Comparison of ENCODE assay signal across 8 cellular contexts in genomic region chr19:41928221-41928683, GRCh38. TPM values are rescaled to one million over a fixed set of nuclear protein-coding genes. Genes with fewer than 3 reads are reported as not detected.
DNase-seq lines count a peak whose midpoint lies in the region; ATAC-seq and TF ChIP-seq lines count a peak whose summit lies in the region.

Gene ERFL, minus strand, starts transcription at chr19:41928449. Its CDS starts 15,530 bp downstream, at chr19:41912919.

- H4K20me1 ChIP-seq in DND-41 (ENCODE audit: insufficient read depth, low read length) = peaks cover 9% of the 10 kb centered on the region; the same call in 1 of the 2 replicates

- peaks cover 32% of the 10 kb centered on the region for H3K4me1 ChIP-seq in DND-41 (ENCODE audit: insufficient read depth, low read length)
- peaks cover 7% of the 10 kb centered on the region for H3K4me1 ChIP-seq in HUES64 (ENCODE audit: insufficient read depth, low read length)
- H3K4me1 ChIP-seq in thoracic aorta (ENCODE audit: control insufficient read depth in 1 of 2, low read depth in 2 of 2) = peaks cover 9 to 12% of the 10 kb centered on the region in 2 donors

- TF ChIP-seq CTCF in DND-41 (IDR thresholded peaks at IDR 0.05; ENCODE audit: borderline replicate concordance, extremely low read depth, low read length, poor library complexity, severe bottlenecking) (peak; percentile 25), thoracic aorta (IDR thresholded peaks at IDR 0.05) (no peak), omental fat pad (IDR thresholded peaks at IDR 0.05) (no peak)

- ATAC-seq in DND-41 (ENCODE audit: insufficient read depth, low read depth) (peak; percentile 75), left colon (peak; percentile 50), thoracic aorta (ENCODE audit: insufficient number of reproducible peaks, low FRiP score, low read depth) (no peak), HG02623 (IDR thresholded peaks at IDR 0.05; ENCODE audit: unreplicated experiment) (no peak), omental fat pad (ENCODE audit: low FRiP score) (no peak)

- peaks cover 37% of the 10 kb centered on the region for H3K4me1 Mint-ChIP-seq in activated naive CD4-positive, alpha-beta T cell treated with anti-CD3 and anti-CD28 coated beads, Interleukin-2, amount 50 U/mL, for 24 hours

- no peaks in the 10 kb centered on the region for H3K27me3 ChIP-seq in DND-41 (ENCODE audit: insufficient read depth, low read length, poor library complexity)
- peaks cover 97% of the 10 kb centered on the region for H3K27me3 ChIP-seq in HUES64 (ENCODE audit: insufficient read depth, low read length)
- H3K27me3 ChIP-seq in thoracic aorta (replicated peaks; ENCODE audit: insufficient read depth) = peaks cover 19% of the 10 kb centered on the region

- peak within 1 kb of the TSS; percentile 79 for H3K27ac ChIP-seq in DND-41 (ENCODE audit: low read length)
- no peak within 1 kb of the TSS for H3K27ac ChIP-seq in HUES64 (ENCODE audit: low read depth, low read length)
- H3K27ac ChIP-seq in thoracic aorta = no peak within 1 kb of the TSS

- peak within 1 kb of the TSS; percentile 90 for H3K4me3 Mint-ChIP-seq in activated naive CD4-positive, alpha-beta T cell treated with anti-CD3 and anti-CD28 coated beads, Interleukin-2, amount 50 U/mL, for 24 hours

- H3K27ac Mint-ChIP-seq in activated naive CD4-positive, alpha-beta T cell treated with anti-CD3 and anti-CD28 coated beads, Interleukin-2, amount 50 U/mL, for 24 hours = peak within 1 kb of the TSS; percentile 94

- WGBS in HUES64 = under 1% methylated on average over 48 of the region's 49 CpGs

- intact Hi-C loops in left colon (cut with DNase I, micrococcal nuclease) = no loop called here

- peak within 1 kb of the TSS; percentile 90 for H3K4me2 ChIP-seq in DND-41 (ENCODE audit: insufficient read depth, low read length)

- DNase-seq in DND-41 (peak; percentile 78), left colon (peak in 1 of 2 donors; percentile 32), thoracic aorta (ENCODE audit: low spot score) (no peak), NCI-H1105 treated with DMSO at 0.1 percent for 48 hours (lab: John Stamatoyannopoulos, UW) (no peak), omental fat pad (ENCODE audit: low spot score) (no peak)

- H3K9me3 Mint-ChIP-seq in activated naive CD4-positive, alpha-beta T cell treated with anti-CD3 and anti-CD28 coated beads, Interleukin-2, amount 50 U/mL, for 24 hours = no peaks in the 10 kb centered on the region

- no peaks in the 10 kb centered on the region for H3K27me3 Mint-ChIP-seq in activated naive CD4-positive, alpha-beta T cell treated with anti-CD3 and anti-CD28 coated beads, Interleukin-2, amount 50 U/mL, for 24 hours

- H2AFZ ChIP-seq in DND-41 (ENCODE audit: low read depth, low read length) = peak within 1 kb of the TSS; percentile 84

- H3K4me3 ChIP-seq in DND-41 (ENCODE audit: low read depth in 1 of 2, low read length in 2 of 2) = peak within 1 kb of the TSS; percentile 55 to 84; a peak in 3 of 4 replicates
- peak within 1 kb of the TSS; percentile 47 for H3K4me3 ChIP-seq in HUES64 (ENCODE audit: low read length)
- H3K4me3 ChIP-seq in thoracic aorta = peak within 1 kb of the TSS; percentile 69

- H3K9me3 ChIP-seq in DND-41 (ENCODE audit: insufficient read depth, low read length, severe bottlenecking) = no peaks in the 10 kb centered on the region
- no peaks in the 10 kb centered on the region for H3K9me3 ChIP-seq in HUES64 (ENCODE audit: insufficient read depth, low read depth, low read length)
- H3K9me3 ChIP-seq in thoracic aorta = no peaks in the 10 kb centered on the region

- H3K36me3 ChIP-seq in DND-41 (ENCODE audit: insufficient read depth, low read length) (peaks cover 5% of the 10 kb centered on the region; the same call in 1 of the 2 replicates), HUES64 (ENCODE audit: insufficient read depth, low read length) (no peaks in the 10 kb centered on the region), thoracic aorta (no peaks in the 10 kb centered on the region)

- H3K36me3 Mint-ChIP-seq in activated naive CD4-positive, alpha-beta T cell treated with anti-CD3 and anti-CD28 coated beads, Interleukin-2, amount 50 U/mL, for 24 hours = peaks cover 1% of the 10 kb centered on the region

- H3K9ac ChIP-seq in DND-41 (ENCODE audit: low read depth, low read length) = peak within 1 kb of the TSS; percentile 64
- H3K9ac ChIP-seq in HUES64 (ENCODE audit: low read depth, low read length) = no peak within 1 kb of the TSS

- H3K79me2 ChIP-seq in DND-41 (ENCODE audit: insufficient read depth, low read length) = peaks cover 6% of the 10 kb centered on the region

RNA-seq across cellular contexts. Expression of gene ERFL, which starts in this region (rescaled TPM):
- polyA plus RNA-seq in HUES64 (2013, experiment 1 of 2) = not detected
- not detected for polyA plus RNA-seq in HUES64 (2013, experiment 2 of 2)
- total RNA-seq in left colon (1 to 10 TPM; 1.1 to 1.7 TPM), thoracic aorta (under 1 TPM; 0.28 to 0.41 TPM), omental fat pad (under 1 TPM in 1 of 4 donors, not detected in 3; 0.25 TPM)

Comparison
In these comparisons a context has a peak if more than half of its experiments do, and no peak if none do; other contexts are left out.
1. ATAC-seq: peak in DND-41 (single experiment) and left colon (single experiment); none in thoracic aorta (single experiment), HG02623 (single experiment) and omental fat pad (single experiment).
2. Peak in every context shown above with its lines, with median percentiles within 50 percentile points of each other: H3K4me3 ChIP-seq.